Comparison of ENCODE assay signal across 7 cellular contexts in genomic region chr17:11240041-11240801, GRCh38. TPM values are rescaled to one million over a fixed set of nuclear protein-coding genes. Genes with fewer than 3 reads are reported as not detected.
DNase-seq lines count a peak whose midpoint lies in the region; ATAC-seq and TF ChIP-seq lines count a peak whose summit lies in the region.

No MANE protein-coding gene starts in this region.

- no peak overlapping the region for H3K9ac ChIP-seq in SK-N-MC (ENCODE audit: insufficient read length)

- no peaks in the 10 kb centered on the region for H3K9me3 Mint-ChIP-seq in nephron
- no peaks in the 10 kb centered on the region for H3K9me3 Mint-ChIP-seq in type B pancreatic cell

- peaks cover 83% of the 10 kb centered on the region for H3K27me3 Mint-ChIP-seq in nephron (ENCODE audit: low read depth)
- peaks cover 83% of the 10 kb centered on the region for H3K27me3 Mint-ChIP-seq in type B pancreatic cell

- H3K27ac Mint-ChIP-seq in nephron = no peak overlapping the region
- H3K27ac Mint-ChIP-seq in type B pancreatic cell = peak overlapping the region; percentile 65

- H3K4me1 Mint-ChIP-seq in nephron (peaks cover 11% of the 10 kb centered on the region), type B pancreatic cell (ENCODE audit: unreplicated experiment) (peaks cover 13% of the 10 kb centered on the region)

- peak overlapping the region; percentile 65 to 69 (median 69) for H3K4me3 Mint-ChIP-seq in nephron
- peak overlapping the region; percentile 81 for H3K4me3 Mint-ChIP-seq in type B pancreatic cell

- TF ChIP-seq CTCF in heart right ventricle (IDR thresholded peaks at IDR 0.05) = no peak
- TF ChIP-seq CTCF in nephron (IDR thresholded peaks at IDR 0.05; ENCODE audit: unreplicated experiment in 3 of 3) = peak in 2 of 3 experiments; percentile 3 to 28
- peak; percentile 51 for TF ChIP-seq CTCF in type B pancreatic cell (conservative IDR thresholded peaks at IDR 0.05)

- in situ Hi-C loops in G401 (cut with HindIII; ENCODE audit: low sequenced_read_pairs) (no loop called here), HAP-1 (cut with MboI; ENCODE audit: low sequenced_read_pairs) (no loop called here)

- 0 to 2% methylated on average over 67 to 83 of the region's 85 CpGs for WGBS in heart right ventricle, 2 donors

- H3K9me3 ChIP-seq in SK-N-MC (ENCODE audit: low read depth, low read length) (no peaks in the 10 kb centered on the region), heart right ventricle (no peaks in the 10 kb centered on the region), HAP-1 (no peaks in the 10 kb centered on the region)

- peak; percentile 24 to 71 (median 46) for ATAC-seq in heart right ventricle

- H3K27me3 ChIP-seq in heart right ventricle (peaks cover 0 to 81% (median 60%) of the 10 kb centered on the region in 7 donors), HAP-1 (ENCODE audit: low read depth) (no peaks in the 10 kb centered on the region)

- DNase-seq in SK-N-MC (ENCODE audit: low read depth, low spot score) (no peak), heart right ventricle (peak; percentile 13 to 23), type B pancreatic cell (ENCODE audit: extremely low spot score, unreplicated experiment) (no peak), 8988T (no peak), G401 (ENCODE audit: low spot score) (no peak), HAP-1 (ENCODE audit: low spot score in 2 of 2) (no peak)

- H3K27ac ChIP-seq in SK-N-MC (no peak overlapping the region), heart right ventricle (peak overlapping the region in 1 of 10 donors; percentile 44)

- no peaks in the 10 kb centered on the region for H3K36me3 ChIP-seq in SK-N-MC (ENCODE audit: insufficient read depth, low read length)
- H3K36me3 ChIP-seq in heart right ventricle = no peaks in the 10 kb centered on the region
- H3K36me3 ChIP-seq in HAP-1 (replicated peaks) = no peaks in the 10 kb centered on the region

- H3K36me3 Mint-ChIP-seq in nephron (ENCODE audit: low read depth) = no peaks in the 10 kb centered on the region
- H3K36me3 Mint-ChIP-seq in type B pancreatic cell = no peaks in the 10 kb centered on the region

- intact Hi-C loops in heart right ventricle (cut with DNase I) = loop anchor here in 1 of 10 donors (10.0 kb wide), 1 partner anchor 105 kb away; no protein-coding TSS in a partner anchor

- H3K4me3 ChIP-seq in SK-N-MC (peak overlapping the region; percentile 75), heart right ventricle (peak overlapping the region in 9 of 10 donors; percentile 25 to 51 (median 44)), HAP-1 (no peak overlapping the region)

- peaks cover 0 to 7% (median 0%) of the 10 kb centered on the region in 9 donors for H3K4me1 ChIP-seq in heart right ventricle
- no peaks in the 10 kb centered on the region for H3K4me1 ChIP-seq in HAP-1

RNA-seq across cellular contexts. Expression of gene SHISA6, which starts 0.8 kb away (rescaled TPM):
- under 1 TPM; 0.06 to 0.66 (median 0.28) TPM for total RNA-seq in heart right ventricle
- under 1 TPM; 0.22 TPM for polyA plus RNA-seq in heart right ventricle
- total RNA-seq in type B pancreatic cell (ENCODE audit: low replicate concordance) = 2.4 and 5.0 TPM in 2 replicates
- not detected in 2 replicates for total RNA-seq in G401 (2014; rRNA removed; shearing (Covaris generic))

Comparison
In these comparisons a context has a peak if more than half of its experiments do, and no peak if none do; other contexts are left out.
1. DNase-seq: peak in heart right ventricle (2 of 2); none in SK-N-MC (single experiment), type B pancreatic cell (single experiment), 8988T (single experiment), G401 (single experiment) and HAP-1 (0 of 2).
2. CTCF ChIP-seq: peak in nephron (2 of 3) and type B pancreatic cell (single experiment); none in heart right ventricle (0 of 9).